ENCODE assay signal across 15 cellular contexts in genomic region chr4:64503945-64504675, GRCh38.
A peak's percentile ranks its signal among the peaks of the same experiment; 100 is the strongest.
DNase-seq lines count a peak whose midpoint lies in the region; ATAC-seq and TF ChIP-seq lines count a peak whose summit lies in the region.
"Had no signal": no experiment of that assay in that cellular context is flagged by ENCODE, and none has a peak within 500 bp of the region (broad histone marks: within the 10 kb centered on the region; RNA-seq: fewer than 3 reads in every experiment).

No MANE protein-coding gene starts in this region.

- H3K27me3 ChIP-seq in PC-3 (ENCODE audit: low read length) = no peaks in the 10 kb centered on the region
- H3K27me3 ChIP-seq: BLaER1 had no signal

- no peak overlapping the region for H3K27ac ChIP-seq in PC-3 (ENCODE audit: low read length)
- H3K27ac ChIP-seq: BLaER1 had no signal

- 0 out of 2 replicates have a peak, but pooled peaks cover 6% of the 10 kb centered on the region for H3K4me1 ChIP-seq in PC-3 (ENCODE audit: insufficient read depth, low read length)
- H3K4me1 ChIP-seq: BLaER1 had no signal

- H3K9ac ChIP-seq in PC-3 (ENCODE audit: low read length) = no peak overlapping the region
- H3K9ac ChIP-seq: BLaER1 had no signal

- no peak for TF ChIP-seq CTCF in PC-3 (conservative IDR thresholded peaks at IDR 0.05; ENCODE audit: low read depth, low read length)

- H3K36me3 ChIP-seq in PC-3 (ENCODE audit: low read depth, low read length) = no peaks in the 10 kb centered on the region; the same call in 1 of the 2 replicates
- H3K36me3 ChIP-seq: BLaER1 had no signal

- H3F3A ChIP-seq in PC-3 (ENCODE audit: low read length, unreplicated experiment) = no peaks in the 10 kb centered on the region

- DNase-seq in Right ventricle myocardium superior (no peak), Right ventricle myocardium inferior (ENCODE audit: missing footprints) (no peak), left ventricle myocardium superior (no peak), left cardiac atrium (no peak), PC-3 (no peak), NCI-H2227 (lab: John Stamatoyannopoulos, UW; ENCODE audit: unreplicated experiment) (no peak)
- DNase-seq: 8988T; CD4-positive, alpha-beta memory T cell; DMS153; DND-41; EL; H9 had no signal

- no peak overlapping the region for H2AFZ ChIP-seq in PC-3 (ENCODE audit: low read length)

- no peaks in the 10 kb centered on the region for H3K79me2 ChIP-seq in PC-3 (ENCODE audit: low read length)

- peak; percentile 60 for ATAC-seq in Right ventricle myocardium superior (ENCODE audit: poor library complexity)
- ATAC-seq in Right ventricle myocardium inferior = no peak
- peak; percentile 67 for ATAC-seq in left ventricle myocardium superior
- no peak for ATAC-seq in left cardiac atrium
- ATAC-seq in PC-3 = peak; percentile 67
- ATAC-seq in GM19035 (IDR thresholded peaks at IDR 0.05; ENCODE audit: unreplicated experiment) = no peak
- ATAC-seq: GM12878 had no signal

- H3K4me3 ChIP-seq in PC-3 (ENCODE audit: low read length) = no peak overlapping the region
- H3K4me3 ChIP-seq: BLaER1, GM12878 had no signal

- no peaks in the 10 kb centered on the region for H3K9me3 ChIP-seq in PC-3 (ENCODE audit: low read length)
- H3K9me3 ChIP-seq: BLaER1 had no signal

- intact Hi-C loops in Right ventricle myocardium superior (cut with DNase I) = no loop called here
- intact Hi-C loops in Right ventricle myocardium inferior (cut with DNase I) = loop anchor here (10.0 kb wide), 1 partner anchor 159 kb away; no protein-coding TSS in a partner anchor
- intact Hi-C loops in left ventricle myocardium superior (cut with micrococcal nuclease) = no loop called here
- intact Hi-C loops in left cardiac atrium (cut with DNase I) = no loop called here
- intact Hi-C loops in PC-3 (cut with micrococcal nuclease) = no loop called here

- CTCF ChIA-PET in PC-3 (lab: Charles Lee) = no interaction called here

- H3K4me2 ChIP-seq in PC-3 (ENCODE audit: low read length) = no peak overlapping the region
- H3K4me2 ChIP-seq: BLaER1 had no signal

- no peaks in the 10 kb centered on the region for H4K20me1 ChIP-seq in PC-3 (ENCODE audit: low read length)
- H4K20me1 ChIP-seq: BLaER1 had no signal

- POLR2A ChIA-PET in PC-3 (lab: Charles Lee; ENCODE audit: unreplicated experiment) = no interaction called here

- no TSS peak for BruUV-seq in PC-3 (replicated peaks; lab: Mats Ljungman, UMichigan)

- no peaks in the 10 kb centered on the region for H3K9me2 ChIP-seq in PC-3 (replicated peaks; ENCODE audit: low read length)

Comparison
In these comparisons a context has a peak if more than half of its experiments do, and no peak if none do; other contexts are left out.
1. ATAC-seq: peak in Right ventricle myocardium superior (single experiment), left ventricle myocardium superior (single experiment) and PC-3 (single experiment); none in Right ventricle myocardium inferior (single experiment), left cardiac atrium (0 of 2) and GM19035 (single experiment).